ENCODE assay signal across 14 cellular contexts in genomic region chr2:220188031-220188430, GRCh38.
DNase-seq lines count a peak whose midpoint lies in the region; ATAC-seq and TF ChIP-seq lines count a peak whose summit lies in the region.
"Had no signal": no experiment of that assay in that cellular context is flagged by ENCODE, and none has a peak within 500 bp of the region (broad histone marks: within the 10 kb centered on the region; RNA-seq: fewer than 3 reads in every experiment).

No MANE protein-coding gene starts in this region.

- TF ChIP-seq CTCF in kidney epithelial cell (IDR thresholded peaks at IDR 0.05; ENCODE audit: insufficient read depth, low read length, poor library complexity, severe bottlenecking), result no peak

- H3K4me3 ChIP-seq in kidney epithelial cell (ENCODE audit: low read depth, low read length), result no peak overlapping the region
- H3K4me3 ChIP-seq: gastroesophageal sphincter, uterus had no signal

- H3K4me3 Mint-ChIP-seq in activated T-helper 17 cell treated with anti-CD3 and anti-CD28 coated beads, Interleukin-2, amount 50 U/mL, for 72 hours, result no peak overlapping the region
- H3K4me3 Mint-ChIP-seq: CD4-positive, CD25-positive, alpha-beta regulatory T cell had no signal

- no peak overlapping the region for H3K27ac Mint-ChIP-seq in activated T-helper 17 cell treated with anti-CD3 and anti-CD28 coated beads, Interleukin-2, amount 50 U/mL, for 72 hours
- H3K27ac Mint-ChIP-seq: CD4-positive, CD25-positive, alpha-beta regulatory T cell had no signal

- peak; percentile 31 for DNase-seq in COLO829 (ENCODE audit: low spot score)
- peak; percentile 92 for DNase-seq in kidney epithelial cell (ENCODE audit: low read depth)
- DNase-seq in D341Med (ENCODE audit: low spot score), result no peak
- no peak for DNase-seq in effector CD4-positive, alpha-beta T cell
- DNase-seq in occipital lobe (lab: John Stamatoyannopoulos, UW), result no peak
- DNase-seq: anterior cingulate cortex; CD4-positive, CD25-positive, alpha-beta regulatory T cell; NCI-H524; right cardiac atrium; uterus had no signal

- no peaks in the 10 kb centered on the region for H3K36me3 ChIP-seq in kidney epithelial cell (ENCODE audit: control insufficient read depth, insufficient read depth, low read length)
- H3K36me3 ChIP-seq: gastroesophageal sphincter, uterus had no signal

- ATAC-seq in HG02870 (IDR thresholded peaks at IDR 0.05; ENCODE audit: unreplicated experiment) (peak; percentile 57), GM18502 (IDR thresholded peaks at IDR 0.05; ENCODE audit: poor library complexity, unreplicated experiment) (no peak)
- ATAC-seq in activated T-helper 17 cell treated with anti-CD3 and anti-CD28 coated beads, Interleukin-2, amount 50 U/mL, for 72 hours (replicated peaks), result peak; percentile 72
- ATAC-seq: gastroesophageal sphincter, right cardiac atrium had no signal

- no peaks in the 10 kb centered on the region for H3K27me3 ChIP-seq in kidney epithelial cell (ENCODE audit: control insufficient read depth, insufficient read depth, low read length)
- H3K27me3 ChIP-seq: gastroesophageal sphincter, uterus had no signal

- H3K27me3 Mint-ChIP-seq in activated T-helper 17 cell treated with anti-CD3 and anti-CD28 coated beads, Interleukin-2, amount 50 U/mL, for 72 hours, result no peaks in the 10 kb centered on the region
- H3K27me3 Mint-ChIP-seq: CD4-positive, CD25-positive, alpha-beta regulatory T cell had no signal

- H3K9me3 Mint-ChIP-seq in activated T-helper 17 cell treated with anti-CD3 and anti-CD28 coated beads, Interleukin-2, amount 50 U/mL, for 72 hours, result peaks cover 7% of the 10 kb centered on the region

- no peaks in the 10 kb centered on the region for H3K4me1 Mint-ChIP-seq in activated T-helper 17 cell treated with anti-CD3 and anti-CD28 coated beads, Interleukin-2, amount 50 U/mL, for 72 hours
- H3K4me1 Mint-ChIP-seq: CD4-positive, CD25-positive, alpha-beta regulatory T cell had no signal

- H3K36me3 Mint-ChIP-seq in activated T-helper 17 cell treated with anti-CD3 and anti-CD28 coated beads, Interleukin-2, amount 50 U/mL, for 72 hours (ENCODE audit: low read depth), result no peaks in the 10 kb centered on the region
- H3K36me3 Mint-ChIP-seq: CD4-positive, CD25-positive, alpha-beta regulatory T cell had no signal

Comparison
In these comparisons a context has a peak if more than half of its experiments do, and no peak if none do; other contexts are left out.
1. DNase-seq: peak in COLO829 (single experiment) and kidney epithelial cell (single experiment); none in D341Med (single experiment), effector CD4-positive, alpha-beta T cell (single experiment) and occipital lobe (single experiment).